In genomic region chr12:121794532-121795028, GRCh38 we compare ENCODE assay signal across 8 cellular contexts. TPM values are rescaled to one million over a fixed set of nuclear protein-coding genes. Genes with fewer than 3 reads are reported as not detected.
A peak's percentile ranks its signal among the peaks of the same experiment; 100 is the strongest.
DNase-seq lines count a peak whose midpoint lies in the region; ATAC-seq and TF ChIP-seq lines count a peak whose summit lies in the region.

No MANE protein-coding gene starts in this region.

- peaks cover 7% of the 10 kb centered on the region for H3K4me1 ChIP-seq in right cardiac atrium (ENCODE audit: control insufficient read depth, insufficient read depth, low read length)

- TF ChIP-seq CTCF in CD4-positive, alpha-beta T cell (IDR thresholded peaks at IDR 0.05), result peak; percentile 44

- peak overlapping the region; percentile 97 for H3K27ac Mint-ChIP-seq in CD4-positive, alpha-beta T cell
- peak overlapping the region; percentile 79 for H3K27ac Mint-ChIP-seq in stimulated activated effector memory CD8-positive, alpha-beta T cell treated with anti-CD3 and anti-CD28 coated beads, Interleukin-12 subunit alpha, Interleukin-12 subunit beta, amount 100 ng/mL, for 72 hours

- no peaks in the 10 kb centered on the region for H3K9me3 Mint-ChIP-seq in CD4-positive, alpha-beta T cell
- H3K9me3 Mint-ChIP-seq in stimulated activated effector memory CD8-positive, alpha-beta T cell treated with anti-CD3 and anti-CD28 coated beads, Interleukin-12 subunit alpha, Interleukin-12 subunit beta, amount 100 ng/mL, for 72 hours, result no peaks in the 10 kb centered on the region

- no peak overlapping the region for H3K4me3 ChIP-seq in right cardiac atrium (ENCODE audit: low read length)

- no peaks in the 10 kb centered on the region for H3K27me3 Mint-ChIP-seq in CD4-positive, alpha-beta T cell

- H3K9me3 ChIP-seq in CD4-positive, alpha-beta T cell (ENCODE audit: control insufficient read depth, low read length), result no peaks in the 10 kb centered on the region
- no peaks in the 10 kb centered on the region for H3K9me3 ChIP-seq in right cardiac atrium (ENCODE audit: control insufficient read depth, low read length)

- peak; percentile 19 for ATAC-seq in CD4-positive, alpha-beta T cell (ENCODE audit: poor library complexity)
- ATAC-seq in HG03175 (IDR thresholded peaks at IDR 0.05; ENCODE audit: unreplicated experiment) (peak; percentile 4), right cardiac atrium (peak; percentile 0 to 2), HG03139 (IDR thresholded peaks at IDR 0.05; ENCODE audit: unreplicated experiment) (no peak)
- peak; percentile 19 for ATAC-seq in stimulated activated effector memory CD8-positive, alpha-beta T cell treated with anti-CD3 and anti-CD28 coated beads, Interleukin-12 subunit alpha, Interleukin-12 subunit beta, amount 100 ng/mL, for 72 hours

- peak overlapping the region; percentile 85 for H3K4me3 Mint-ChIP-seq in CD4-positive, alpha-beta T cell
- H3K4me3 Mint-ChIP-seq in stimulated activated effector memory CD8-positive, alpha-beta T cell treated with anti-CD3 and anti-CD28 coated beads, Interleukin-12 subunit alpha, Interleukin-12 subunit beta, amount 100 ng/mL, for 72 hours, result peak overlapping the region; percentile 91

- H3K27ac ChIP-seq in CD4-positive, alpha-beta T cell (ENCODE audit: low read depth, low read length), result peak overlapping the region; percentile 94
- H3K27ac ChIP-seq in right cardiac atrium (ENCODE audit: low read length), result peak overlapping the region; percentile 65

- DNase-seq in CD4-positive, alpha-beta T cell, result peak in 3 of 10 experiments; percentile 31 to 62 (median 51)
- DNase-seq in activated effector memory CD4-positive, alpha-beta T cell treated with anti-CD3 and anti-CD28 coated beads, Interleukin-2, amount 50 U/mL, for 16 hours, result peak; percentile 83
- DNase-seq in right cardiac atrium, result peak; percentile 60 to 82 (median 79)
- DNase-seq in stimulated activated effector memory CD8-positive, alpha-beta T cell treated with anti-CD3 and anti-CD28 coated beads, Interleukin-12 subunit alpha, Interleukin-12 subunit beta, amount 100 ng/mL, for 72 hours (ENCODE audit: low spot score in 2 of 2), result no peak
- DNase-seq in NCI-H226, result no peak
- DNase-seq in NCI-H524 treated with DMSO at 0.1 percent for 48 hours (lab: John Stamatoyannopoulos, UW), result no peak

- CTCF ChIA-PET in CD4-positive, alpha-beta T cell (lab: Charles Lee), result interaction anchor here (0.6 to 14.7 kb wide), 50 partner anchors 11 to 706 kb away, joined by 3 to 746 read pairs (median 5); partner anchors contain the start of genes CFAP251, PSMD9, SETD1B and TMEM120B

- POLR2A ChIA-PET in CD4-positive, alpha-beta T cell (lab: Charles Lee), result interaction anchor here (0.6 to 34.6 kb wide), 20 partner anchors 7 to 1530 kb away, joined by 3 to 1869 read pairs (median 6); partner anchors contain the start of genes CFAP251, ORAI1, PSMD9 and RHOF

- H3K27me3 ChIP-seq in CD4-positive, alpha-beta T cell (ENCODE audit: control insufficient read depth, insufficient read depth, low read length), result no peaks in the 10 kb centered on the region
- no peaks in the 10 kb centered on the region for H3K27me3 ChIP-seq in right cardiac atrium (ENCODE audit: control insufficient read depth, insufficient read depth)

- H3K36me3 Mint-ChIP-seq in CD4-positive, alpha-beta T cell (ENCODE audit: low read depth), result peaks cover 73% of the 10 kb centered on the region
- H3K36me3 Mint-ChIP-seq in stimulated activated effector memory CD8-positive, alpha-beta T cell treated with anti-CD3 and anti-CD28 coated beads, Interleukin-12 subunit alpha, Interleukin-12 subunit beta, amount 100 ng/mL, for 72 hours, result peaks cover 86% of the 10 kb centered on the region

- WGBS in right cardiac atrium, result 2% methylated on average over 13 of the region's 13 CpGs

- intact Hi-C loops in CD4-positive, alpha-beta T cell (cut with DNase I, micrococcal nuclease), result loop anchor here (1.0 to 5.0 kb wide), 10 partner anchors 8 to 167 kb away; partner anchors contain the start of genes PSMD9 (in 2 of the 2), TMEM120B (in 2 of the 2) and ORAI1 (in 1 of the 2)
- intact Hi-C loops in right cardiac atrium (cut with DNase I), result loop anchor here (2.0 to 5.0 kb wide), 4 partner anchors 16 to 98 kb away; partner anchors contain the start of gene PSMD9 (in 2 of the 4)

- H3K4me1 Mint-ChIP-seq in CD4-positive, alpha-beta T cell (ENCODE audit: low read depth), result peaks cover 71% of the 10 kb centered on the region
- H3K4me1 Mint-ChIP-seq in stimulated activated effector memory CD8-positive, alpha-beta T cell treated with anti-CD3 and anti-CD28 coated beads, Interleukin-12 subunit alpha, Interleukin-12 subunit beta, amount 100 ng/mL, for 72 hours, result peaks cover 67% of the 10 kb centered on the region

RNA-seq across cellular contexts. Expression of gene RHOF, which starts 1.1 kb away (rescaled TPM):
- 100 to 1,000 TPM; 155 to 164 TPM for total RNA-seq in CD4-positive, alpha-beta T cell
- 10 to 100 TPM; 15.2 to 23.3 (median 22.0) TPM for total RNA-seq in right cardiac atrium
- polyA plus RNA-seq in right cardiac atrium, result 11.2 TPM

RNA-seq across cellular contexts. Expression of gene SETD1B, which starts 9.2 kb away (rescaled TPM):
- total RNA-seq in CD4-positive, alpha-beta T cell, result 100 to 1,000 TPM; 146 to 151 TPM
- 10 to 100 TPM in 3 of 4 donors, 1 to 10 TPM in 1; 9.6 to 14.9 (median 13.0) TPM for total RNA-seq in right cardiac atrium
- polyA plus RNA-seq in right cardiac atrium, result 7.6 TPM

Comparison
In these comparisons a context has a peak if more than half of its experiments do, and no peak if none do; other contexts are left out.
1. DNase-seq: peak in activated effector memory CD4-positive, alpha-beta T cell treated with anti-CD3 and anti-CD28 coated beads, Interleukin-2, amount 50 U/mL, for 16 hours (single experiment) and right cardiac atrium (3 of 3); none in stimulated activated effector memory CD8-positive, alpha-beta T cell treated with anti-CD3 and anti-CD28 coated beads, Interleukin-12 subunit alpha, Interleukin-12 subunit beta, amount 100 ng/mL, for 72 hours (0 of 2), NCI-H226 (single experiment) and NCI-H524 treated with DMSO at 0.1 percent for 48 hours (single experiment).
2. RNA of gene RHOF, which starts 1.1 kb away (total RNA-seq): 155 to 164 TPM in CD4-positive, alpha-beta T cell; 15.2 to 23.3 TPM in right cardiac atrium; every median in the first group is over 4 times any median in the second.
3. RNA of gene SETD1B, which starts 9.2 kb away (total RNA-seq): 146 to 151 TPM in CD4-positive, alpha-beta T cell; 9.6 to 14.9 TPM in right cardiac atrium; every median in the first group is over 4 times any median in the second.